Comparison of ENCODE assay signal across 2 cellular contexts in genomic region chr13:47112205-47112896, GRCh38.
TF ChIP-seq lines count a peak whose summit lies in the region.

No MANE protein-coding gene starts in this region.

TF ChIP-seq in SK-N-SH, 30 proteins besides CTCF, POLR2A, EP300 and RAD21:
- TF ChIP-seq PBX3 (IDR thresholded peaks at IDR 0.05) (no peak), TEAD4 (IDR thresholded peaks at IDR 0.05; ENCODE audit: borderline replicate concordance, insufficient read depth) (no peak), POLR2AphosphoS5 (IDR thresholded peaks at IDR 0.05; ENCODE audit: low read depth, low read length) (no peak), FOSL2 (IDR thresholded peaks at IDR 0.05; ENCODE audit: borderline replicate concordance, low read depth) (0 out of 2 replicates have a peak, but pooled peaks have one; percentile 18)

TF ChIP-seq in SK-N-SH treated with all-trans-retinoic acid at 6 μM for 48 hours, 23 proteins besides CTCF, POLR2A, EP300 and RAD21:
- no peak for TF ChIP-seq POU6F1 (CRISPR knock-in tag; IDR thresholded peaks at IDR 0.05; ENCODE audit: borderline replicate concordance, low read depth)
- TF ChIP-seq ISL1 (CRISPR knock-in tag; IDR thresholded peaks at IDR 0.05), result no peak
- TF ChIP-seq PATZ1 (CRISPR knock-in tag; IDR thresholded peaks at IDR 0.05; ENCODE audit: borderline replicate concordance), result no peak
- TF ChIP-seq OSR1 (CRISPR knock-in tag; IDR thresholded peaks at IDR 0.05), result no peak
- no peak for TF ChIP-seq GLIS3 (CRISPR knock-in tag; IDR thresholded peaks at IDR 0.05)
- no peak for TF ChIP-seq TCF4 (CRISPR knock-in tag; IDR thresholded peaks at IDR 0.05; ENCODE audit: borderline replicate concordance)
- TF ChIP-seq BACH2 (CRISPR knock-in tag; IDR thresholded peaks at IDR 0.05; ENCODE audit: borderline replicate concordance), result no peak
- no peak for TF ChIP-seq ESRRG (CRISPR knock-in tag; IDR thresholded peaks at IDR 0.05)
- TF ChIP-seq ZC3H10 (CRISPR knock-in tag; IDR thresholded peaks at IDR 0.05), result no peak
- TF ChIP-seq ZFP30 (CRISPR knock-in tag; IDR thresholded peaks at IDR 0.05), result no peak
- TF ChIP-seq SNAI2 (CRISPR knock-in tag; IDR thresholded peaks at IDR 0.05), result no peak
- TF ChIP-seq ZNF8 (CRISPR knock-in tag; IDR thresholded peaks at IDR 0.05), result no peak
- no peak for TF ChIP-seq ZFP3 (CRISPR knock-in tag; IDR thresholded peaks at IDR 0.05)
- no peak for TF ChIP-seq TSHZ2 (CRISPR knock-in tag; IDR thresholded peaks at IDR 0.05)
- no peak for TF ChIP-seq CREB5 (CRISPR knock-in tag; IDR thresholded peaks at IDR 0.05; ENCODE audit: low read depth)
